Comparison of ENCODE assay signal across 16 cellular contexts in the genomic region with DNA sequence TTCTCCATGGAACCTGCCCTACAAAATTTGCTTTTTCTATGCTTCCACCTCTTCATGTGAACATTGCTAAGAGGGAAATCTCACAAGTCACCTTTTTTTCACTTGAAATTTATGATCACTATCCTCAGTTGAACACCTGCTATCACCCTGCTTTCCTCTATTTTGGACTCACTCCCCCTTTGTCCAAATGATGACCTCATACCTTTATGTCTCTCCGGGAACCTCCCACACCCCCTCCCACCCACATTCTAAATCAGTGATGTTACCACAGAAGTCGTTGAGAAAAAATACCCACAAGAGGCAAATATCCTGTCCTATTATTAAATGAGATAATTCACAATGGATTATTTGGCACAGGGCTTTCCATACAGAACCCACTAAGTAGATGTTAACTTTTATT.
"Had no signal": no experiment of that assay in that cellular context is flagged by ENCODE, and none has a peak within 500 bp of the region (broad histone marks: within the 10 kb centered on the region; RNA-seq: fewer than 3 reads in every experiment).

No MANE protein-coding gene starts in this region.

- H3K27ac ChIP-seq: RWPE1 had no signal

- ATAC-seq: SK-N-SH treated with all-trans-retinoic acid at 6 μM for 48 hours had no signal

- DNase-seq: IMR-90, Karpas-422, KG1, MM.1S, NCI-H1092 treated with DMSO at 0.1 percent for 48 hours, NCI-H1436, NCI-H187, NCI-H2029, NCI-H2081 treated with DMSO at 0.1 percent for 48 hours, NCI-H2171 treated with DMSO at 0.1 percent for 48 hours, NCI-H524, NCI-H526 treated with DMSO at 0.1 percent for 48 hours, NCI-H774, SHP77 had no signal
